13 cellular contexts compared by ENCODE assay signal in the genomic region with DNA sequence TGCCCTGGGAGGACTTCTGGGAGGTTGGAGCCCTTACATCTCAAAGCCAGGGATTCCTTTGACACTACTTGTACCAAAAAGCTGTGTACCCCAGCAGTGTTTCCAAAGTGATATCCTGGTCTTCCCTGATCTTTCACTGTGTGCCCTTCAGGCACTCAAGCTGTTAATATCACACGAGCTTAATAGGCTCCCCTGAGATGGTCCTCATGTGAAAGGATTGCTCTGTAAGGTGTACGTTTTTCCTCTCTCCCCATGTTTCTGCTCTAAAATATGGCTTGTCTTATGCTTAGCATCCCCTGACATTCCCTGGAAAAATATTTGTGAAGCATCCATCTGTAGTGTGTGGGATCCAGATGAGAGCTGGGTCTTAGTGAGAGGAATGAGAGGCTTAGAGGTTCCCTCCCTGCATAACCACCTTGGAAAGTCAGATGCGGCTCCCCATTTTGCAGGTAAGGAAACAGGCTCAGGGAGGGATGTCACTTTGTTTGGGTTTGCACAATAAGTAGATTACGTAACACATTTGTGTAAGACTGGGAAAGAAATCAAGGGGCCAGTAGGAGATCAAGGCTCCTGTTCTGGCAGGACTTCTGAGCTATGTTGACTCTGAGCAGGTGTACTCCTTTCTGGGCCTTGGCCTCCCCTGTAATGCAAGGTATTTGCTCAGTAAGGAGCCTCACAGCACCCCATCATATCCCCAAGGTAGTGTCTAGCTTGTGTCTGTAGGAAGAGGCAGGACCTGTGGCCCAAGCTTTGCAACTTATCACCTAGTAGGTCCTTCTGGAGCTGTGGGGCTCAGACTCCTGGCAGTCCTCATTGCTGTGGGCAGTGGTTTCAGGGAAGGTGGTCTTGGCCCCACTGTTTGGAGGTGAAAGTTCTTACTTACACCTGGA. TPM values are rescaled to one million over a fixed set of nuclear protein-coding genes. Genes with fewer than 3 reads are reported as not detected.
A peak's percentile ranks its signal among the peaks of the same experiment; 100 is the strongest.
DNase-seq lines count a peak whose midpoint lies in the region; ATAC-seq and TF ChIP-seq lines count a peak whose summit lies in the region.
"Had no signal": no experiment of that assay in that cellular context is flagged by ENCODE, and none has a peak within 500 bp of the region (broad histone marks: within the 10 kb centered on the region; RNA-seq: fewer than 3 reads in every experiment).

No MANE protein-coding gene starts in this region.

- no peak for ATAC-seq in activated CD8-positive, alpha-beta memory T cell treated with anti-CD3 and anti-CD28 coated beads, Interleukin-2, amount 10 ng/mL, durations not matched to agents 7 days and 5 days
- no peak for ATAC-seq in HG03135 (IDR thresholded peaks at IDR 0.05; ENCODE audit: unreplicated experiment)
- ATAC-seq in naive thymus-derived CD4-positive, alpha-beta T cell: no peak
- ATAC-seq: activated CD4-positive, alpha-beta T cell treated with anti-CD3 and anti-CD28 coated beads for 36 hours; stimulated activated effector memory CD8-positive, alpha-beta T cell treated with anti-CD3 and anti-CD28 coated beads, Interleukin-12 subunit alpha, Interleukin-12 subunit beta, amount 100 ng/mL, for 72 hours had no signal

- no peaks in the 10 kb centered on the region for H3K9me3 Mint-ChIP-seq in activated CD8-positive, alpha-beta memory T cell treated with anti-CD3 and anti-CD28 coated beads, Interleukin-2, amount 10 ng/mL, durations not matched to agents 7 days and 5 days (ENCODE audit: low read depth)
- no peaks in the 10 kb centered on the region for H3K9me3 Mint-ChIP-seq in nephron
- H3K9me3 Mint-ChIP-seq in naive thymus-derived CD4-positive, alpha-beta T cell: no peaks in the 10 kb centered on the region
- H3K9me3 Mint-ChIP-seq: stimulated activated effector memory CD8-positive, alpha-beta T cell treated with anti-CD3 and anti-CD28 coated beads, Interleukin-12 subunit alpha, Interleukin-12 subunit beta, amount 100 ng/mL, for 72 hours had no signal

- TF ChIP-seq CTCF in epithelial cell of esophagus (IDR thresholded peaks at IDR 0.05; ENCODE audit: insufficient read depth, low read depth, low read length, missing control alignments): no peak
- no peak for TF ChIP-seq CTCF in nephron (IDR thresholded peaks at IDR 0.05; ENCODE audit: unreplicated experiment in 3 of 3)
- no peak for TF ChIP-seq CTCF in transverse colon (IDR thresholded peaks at IDR 0.05)

- H3K4me3 ChIP-seq in epithelial cell of esophagus (ENCODE audit: low read length) (no peak overlapping the region), transverse colon (no peak overlapping the region)
- H3K4me3 ChIP-seq in naive thymus-derived CD4-positive, alpha-beta T cell (ENCODE audit: low read length): no peak overlapping the region

- intact Hi-C loops in transverse colon (cut with DNase I; ENCODE audit: low total_unique reads): loop anchor here (10.0 kb wide), 1 partner anchor 73 kb away; no protein-coding TSS in a partner anchor
- intact Hi-C loops in naive thymus-derived CD4-positive, alpha-beta T cell (cut with micrococcal nuclease): no loop called here

- in situ Hi-C loops in transverse colon (cut with MboI; ENCODE audit: low pct_ligation_motif_present in 1 of 4, low pct_unique_long_range_greater_than_20kb in 1 of 4, low sequenced_read_pairs in 3 of 4): loop anchor here (10.0 to 25.0 kb wide), 4 partner anchors 63 to 225 kb away; a partner anchor contains a TSS

- H3K27ac Mint-ChIP-seq in activated CD8-positive, alpha-beta memory T cell treated with anti-CD3 and anti-CD28 coated beads, Interleukin-2, amount 10 ng/mL, durations not matched to agents 7 days and 5 days: no peak overlapping the region
- H3K27ac Mint-ChIP-seq in nephron: peak overlapping the region; percentile 93 to 96 (median 95)
- no peak overlapping the region for H3K27ac Mint-ChIP-seq in naive thymus-derived CD4-positive, alpha-beta T cell
- H3K27ac Mint-ChIP-seq: activated CD4-positive, alpha-beta T cell treated with anti-CD3 and anti-CD28 coated beads for 36 hours; stimulated activated effector memory CD8-positive, alpha-beta T cell treated with anti-CD3 and anti-CD28 coated beads, Interleukin-12 subunit alpha, Interleukin-12 subunit beta, amount 100 ng/mL, for 72 hours had no signal

- no peaks in the 10 kb centered on the region for H3K36me3 ChIP-seq in transverse colon
- no peaks in the 10 kb centered on the region for H3K36me3 ChIP-seq in naive thymus-derived CD4-positive, alpha-beta T cell (ENCODE audit: control insufficient read depth in 2 of 3, insufficient read depth in 3 of 3, low read length in 3 of 3)

- no peak for TF ChIP-seq POLR2A in transverse colon (IDR thresholded peaks at IDR 0.05)

- H3K9me3 ChIP-seq in transverse colon: no peaks in the 10 kb centered on the region
- H3K9me3 ChIP-seq in naive thymus-derived CD4-positive, alpha-beta T cell (ENCODE audit: control insufficient read depth in 2 of 3, low read length in 3 of 3): no peaks in the 10 kb centered on the region

- H3K27ac ChIP-seq in transverse colon: peak overlapping the region; percentile 84 to 90 (median 86)
- no peak overlapping the region for H3K27ac ChIP-seq in naive thymus-derived CD4-positive, alpha-beta T cell (ENCODE audit: low read depth, low read length)

- CTCF ChIA-PET in activated CD8-positive, alpha-beta memory T cell treated with anti-CD3 and anti-CD28 coated beads, Interleukin-2, amount 10 ng/mL, durations not matched to agents 7 days and 5 days (lab: Charles Lee): interaction anchor here (0.6 to 1.9 kb wide), 5 partner anchors 66 to 217 kb away, joined by 3 to 4 read pairs (median 4); no protein-coding TSS in a partner anchor
- CTCF ChIA-PET in naive thymus-derived CD4-positive, alpha-beta T cell (lab: Charles Lee): interaction anchor here (0.5 kb wide), 1 partner anchor 235 kb away, joined by 3 read pairs; no protein-coding TSS in a partner anchor

- H3K27me3 Mint-ChIP-seq in activated CD8-positive, alpha-beta memory T cell treated with anti-CD3 and anti-CD28 coated beads, Interleukin-2, amount 10 ng/mL, durations not matched to agents 7 days and 5 days: peaks cover 5% of the 10 kb centered on the region
- H3K27me3 Mint-ChIP-seq in nephron (ENCODE audit: low read depth): no peaks in the 10 kb centered on the region
- peaks cover 0 to 15% (median 0%) of the 10 kb centered on the region in 5 donors for H3K27me3 Mint-ChIP-seq in naive thymus-derived CD4-positive, alpha-beta T cell
- H3K27me3 Mint-ChIP-seq: activated CD4-positive, alpha-beta T cell treated with anti-CD3 and anti-CD28 coated beads for 36 hours had no signal

- H3K4me1 Mint-ChIP-seq in activated CD8-positive, alpha-beta memory T cell treated with anti-CD3 and anti-CD28 coated beads, Interleukin-2, amount 10 ng/mL, durations not matched to agents 7 days and 5 days: peaks cover 13% of the 10 kb centered on the region
- H3K4me1 Mint-ChIP-seq in nephron: peaks cover 44% of the 10 kb centered on the region
- H3K4me1 Mint-ChIP-seq in naive thymus-derived CD4-positive, alpha-beta T cell: peaks cover 2 to 5% (median 5%) of the 10 kb centered on the region in 7 donors

- no peak overlapping the region for H3K4me3 Mint-ChIP-seq in activated CD8-positive, alpha-beta memory T cell treated with anti-CD3 and anti-CD28 coated beads, Interleukin-2, amount 10 ng/mL, durations not matched to agents 7 days and 5 days
- H3K4me3 Mint-ChIP-seq in nephron: peak overlapping the region; percentile 74 to 84 (median 84)
- H3K4me3 Mint-ChIP-seq in naive thymus-derived CD4-positive, alpha-beta T cell: no peak overlapping the region
- H3K4me3 Mint-ChIP-seq: activated CD4-positive, alpha-beta T cell treated with anti-CD3 and anti-CD28 coated beads for 36 hours; stimulated activated effector memory CD8-positive, alpha-beta T cell treated with anti-CD3 and anti-CD28 coated beads, Interleukin-12 subunit alpha, Interleukin-12 subunit beta, amount 100 ng/mL, for 72 hours had no signal

- peaks cover 24 to 54% (median 37%) of the 10 kb centered on the region in 4 donors for H3K4me1 ChIP-seq in transverse colon
- H3K4me1 ChIP-seq in naive thymus-derived CD4-positive, alpha-beta T cell (ENCODE audit: control insufficient read depth in 2 of 2, insufficient read depth in 2 of 2, low read length in 2 of 2): peaks cover 0 to 3% of the 10 kb centered on the region in 2 donors

- no peaks in the 10 kb centered on the region for H3K36me3 Mint-ChIP-seq in activated CD8-positive, alpha-beta memory T cell treated with anti-CD3 and anti-CD28 coated beads, Interleukin-2, amount 10 ng/mL, durations not matched to agents 7 days and 5 days
- H3K36me3 Mint-ChIP-seq in nephron (ENCODE audit: low read depth): peaks cover 3% of the 10 kb centered on the region
- H3K36me3 Mint-ChIP-seq in naive thymus-derived CD4-positive, alpha-beta T cell: no peaks in the 10 kb centered on the region
- H3K36me3 Mint-ChIP-seq: stimulated activated effector memory CD8-positive, alpha-beta T cell treated with anti-CD3 and anti-CD28 coated beads, Interleukin-12 subunit alpha, Interleukin-12 subunit beta, amount 100 ng/mL, for 72 hours had no signal

- no peaks in the 10 kb centered on the region for H3K27me3 ChIP-seq in transverse colon
- no peaks in the 10 kb centered on the region for H3K27me3 ChIP-seq in naive thymus-derived CD4-positive, alpha-beta T cell (ENCODE audit: control insufficient read depth in 2 of 2, insufficient read depth in 2 of 2, low read length in 2 of 2)

- no peak for TF ChIP-seq EP300 in transverse colon (IDR thresholded peaks at IDR 0.05; ENCODE audit: low read depth)

- POLR2A ChIA-PET in naive thymus-derived CD4-positive, alpha-beta T cell (lab: Charles Lee): no interaction called here

- DNase-seq in activated CD8-positive, alpha-beta memory T cell treated with anti-CD3 and anti-CD28 coated beads for 24 hours: peak; percentile 42
- DNase-seq in activated CD8-positive, alpha-beta memory T cell treated with anti-CD3 and anti-CD28 coated beads, Interleukin-2, amount 10 ng/mL, durations not matched to agents 7 days and 5 days: no peak
- DNase-seq in epithelial cell of esophagus (ENCODE audit: low read depth) (peak; percentile 66), transverse colon (no peak)
- no peak for DNase-seq in naive thymus-derived CD4-positive, alpha-beta T cell
- DNase-seq in stimulated activated CD4-positive, alpha-beta T cell treated with anti-CD3 and anti-CD28 coated beads, Interleukin-4, amount 100 ng/mL, for 1 hour: no peak
- DNase-seq: activated CD4-positive, alpha-beta T cell treated with anti-CD3 and anti-CD28 coated beads for 36 hours; activated gamma-delta T cell treated with Interleukin-2 at 50 U/mL for 16 hours; NCI-H526 treated with DMSO at 0.1 percent for 48 hours had no signal

- WGBS in transverse colon (ENCODE audit: low coverage in 1 of 2), 2 donors: 49 to 55% methylated on average over 2 to 4 of the region's 4 CpGs

RNA-seq across cellular contexts. Expression of a gene that starts 0.7 kb away (rescaled TPM):
- total RNA-seq in activated CD8-positive, alpha-beta memory T cell treated with anti-CD3 and anti-CD28 coated beads, Interleukin-2, amount 10 ng/mL, durations not matched to agents 7 days and 5 days: not detected
- total RNA-seq in transverse colon: 100 to 1,000 TPM in 1 of 4 donors, 10 to 100 TPM in 3; 28.3 to 125 (median 37.9) TPM
- total RNA-seq in naive thymus-derived CD4-positive, alpha-beta T cell: not detected
- not detected for polyA plus RNA-seq in naive thymus-derived CD4-positive, alpha-beta T cell
- total RNA-seq: activated CD4-positive, alpha-beta T cell treated with anti-CD3 and anti-CD28 coated beads for 36 hours had no signal

RNA-seq across cellular contexts. Expression of a gene that starts 39.5 kb away (rescaled TPM):
- not detected for total RNA-seq in activated CD8-positive, alpha-beta memory T cell treated with anti-CD3 and anti-CD28 coated beads, Interleukin-2, amount 10 ng/mL, durations not matched to agents 7 days and 5 days
- 10 to 100 TPM; 14.1 to 21.9 (median 16.0) TPM for total RNA-seq in transverse colon
- total RNA-seq in naive thymus-derived CD4-positive, alpha-beta T cell: not detected
- not detected for polyA plus RNA-seq in naive thymus-derived CD4-positive, alpha-beta T cell
- total RNA-seq: activated CD4-positive, alpha-beta T cell treated with anti-CD3 and anti-CD28 coated beads for 36 hours; SK-MEL-5 had no signal

RNA-seq across cellular contexts. Expression of a gene that starts 45.8 kb away (rescaled TPM):
- total RNA-seq in activated CD8-positive, alpha-beta memory T cell treated with anti-CD3 and anti-CD28 coated beads, Interleukin-2, amount 10 ng/mL, durations not matched to agents 7 days and 5 days: 1 to 10 TPM; 6.4 to 7.0 TPM
- total RNA-seq in transverse colon: 10 to 100 TPM in 2 of 4 donors, 1 to 10 TPM in 2; 3.0 to 15.7 (median 11.2) TPM
- total RNA-seq in naive thymus-derived CD4-positive, alpha-beta T cell: 10 to 100 TPM in 3 of 5 experiments, 1 to 10 TPM in 2; 4.8 to 14.2 (median 10.9) TPM
- polyA plus RNA-seq in naive thymus-derived CD4-positive, alpha-beta T cell: 10 to 100 TPM in 1 of 2 donors, 1 to 10 TPM in 1; 4.1 to 10.3 TPM

Comparison
In these comparisons a context has a peak if more than half of its experiments do, and no peak if none do; other contexts are left out.
1. DNase-seq: peak in activated CD8-positive, alpha-beta memory T cell treated with anti-CD3 and anti-CD28 coated beads for 24 hours (single experiment) and epithelial cell of esophagus (single experiment); none in activated CD8-positive, alpha-beta memory T cell treated with anti-CD3 and anti-CD28 coated beads, Interleukin-2, amount 10 ng/mL, durations not matched to agents 7 days and 5 days (single experiment), transverse colon (single experiment), naive thymus-derived CD4-positive, alpha-beta T cell (0 of 9) and stimulated activated CD4-positive, alpha-beta T cell treated with anti-CD3 and anti-CD28 coated beads, Interleukin-4, amount 100 ng/mL, for 1 hour (single experiment).
2. H3K27ac Mint-ChIP-seq: peak in nephron (3 of 3); none in activated CD8-positive, alpha-beta memory T cell treated with anti-CD3 and anti-CD28 coated beads, Interleukin-2, amount 10 ng/mL, durations not matched to agents 7 days and 5 days (single experiment) and naive thymus-derived CD4-positive, alpha-beta T cell (0 of 9).
3. H3K4me3 Mint-ChIP-seq: peak in nephron (3 of 3); none in activated CD8-positive, alpha-beta memory T cell treated with anti-CD3 and anti-CD28 coated beads, Interleukin-2, amount 10 ng/mL, durations not matched to agents 7 days and 5 days (single experiment) and naive thymus-derived CD4-positive, alpha-beta T cell (0 of 10).
4. RNA of a gene that starts 0.7 kb away (total RNA-seq): 28.3 to 125 TPM in transverse colon; not detected in activated CD8-positive, alpha-beta memory T cell treated with anti-CD3 and anti-CD28 coated beads, Interleukin-2, amount 10 ng/mL, durations not matched to agents 7 days and 5 days and not detected in naive thymus-derived CD4-positive, alpha-beta T cell; every median in the first group is over 10 times any median in the second.
5. RNA of a gene that starts 39.5 kb away (total RNA-seq): 14.1 to 21.9 TPM in transverse colon; not detected in activated CD8-positive, alpha-beta memory T cell treated with anti-CD3 and anti-CD28 coated beads, Interleukin-2, amount 10 ng/mL, durations not matched to agents 7 days and 5 days and not detected in naive thymus-derived CD4-positive, alpha-beta T cell; every median in the first group is over 10 times any median in the second.